In the genomic region with DNA sequence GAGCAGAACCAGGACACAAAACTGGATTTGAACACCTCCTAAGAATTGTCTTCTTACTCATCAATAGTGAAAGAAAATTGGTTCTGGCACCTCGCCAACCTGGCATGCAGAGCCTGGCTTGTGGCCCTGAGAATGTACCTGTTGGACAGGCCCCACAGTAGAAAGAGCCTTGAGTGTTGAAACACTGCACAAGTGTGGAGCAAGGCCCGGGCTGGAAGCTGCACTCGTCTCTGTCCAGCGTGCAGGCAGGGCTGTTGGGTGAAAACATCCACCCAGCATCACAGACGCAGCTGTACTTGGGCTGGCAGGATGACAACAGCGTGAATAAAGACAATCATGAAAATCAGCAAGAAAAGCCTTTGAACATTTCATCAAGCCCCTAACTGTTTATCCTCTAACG, we compare ENCODE assay signal across 12 cellular contexts. TPM values are rescaled to one million over a fixed set of nuclear protein-coding genes. Genes with fewer than 3 reads are reported as not detected.
DNase-seq lines count a peak whose midpoint lies in the region; ATAC-seq and TF ChIP-seq lines count a peak whose summit lies in the region.
"Had no signal": no experiment of that assay in that cellular context is flagged by ENCODE, and none has a peak within 500 bp of the region (broad histone marks: within the 10 kb centered on the region; RNA-seq: fewer than 3 reads in every experiment).

No MANE protein-coding gene starts in this region.

- H3K36me3 Mint-ChIP-seq in Calu3 (ENCODE audit: insufficient read depth, unreplicated experiment) = peaks cover 16% of the 10 kb centered on the region

- TF ChIP-seq CTCF in Calu3 (IDR thresholded peaks at IDR 0.05; ENCODE audit: unreplicated experiment) (no peak), fibroblast of villous mesenchyme (IDR thresholded peaks at IDR 0.05; ENCODE audit: insufficient read depth, low read depth, low read length) (no peak), psoas muscle (IDR thresholded peaks at IDR 0.05) (no peak), GM13976 (IDR thresholded peaks at IDR 0.05; ENCODE audit: borderline replicate concordance, control extremely low read depth, extremely low read depth, insufficient read depth, missing control alignments) (no peak)

- ATAC-seq in psoas muscle = peak in 1 of 4 donors; percentile 56
- ATAC-seq in HG02763 (IDR thresholded peaks at IDR 0.05; ENCODE audit: unreplicated experiment) = no peak
- ATAC-seq in GM21515 (IDR thresholded peaks at IDR 0.05; ENCODE audit: unreplicated experiment) = no peak
- no peak for ATAC-seq in GM18502 (IDR thresholded peaks at IDR 0.05; ENCODE audit: poor library complexity, unreplicated experiment)
- ATAC-seq: esophagus mucosa; stimulated activated naive CD8-positive, alpha-beta T cell treated with anti-CD3 and anti-CD28 coated beads, Interleukin-15, Interleukin-2, amounts not matched to agents 100 U/mL and 50 U/mL, for 24 hours had no signal

- H3K27me3 ChIP-seq in psoas muscle (ENCODE audit: insufficient read depth in 3 of 3, low read length in 2 of 3) = no peaks in the 10 kb centered on the region

- no peaks in the 10 kb centered on the region for H3K9me3 ChIP-seq in psoas muscle

- intact Hi-C loops in Calu3 (cut with micrococcal nuclease; ENCODE audit: unreplicated experiment) = no loop called here
- intact Hi-C loops in psoas muscle (cut with DNase I) = no loop called here

- in situ Hi-C loops in GM13976 (cut with MboI; ENCODE audit: low sequenced_read_pairs, unreplicated experiment) = no loop called here

- H3K27me3 Mint-ChIP-seq in Calu3 (ENCODE audit: unreplicated experiment) = no peaks in the 10 kb centered on the region

- H3K4me3 Mint-ChIP-seq in Calu3 (ENCODE audit: low read depth, unreplicated experiment) = no peak overlapping the region

- no peaks in the 10 kb centered on the region for H3K36me3 ChIP-seq in psoas muscle (ENCODE audit: insufficient read depth in 1 of 2, low read depth in 1 of 2)

- no peak overlapping the region for H3K27ac ChIP-seq in psoas muscle

- H3K27ac Mint-ChIP-seq in Calu3 (ENCODE audit: unreplicated experiment) = no peak overlapping the region

- no peaks in the 10 kb centered on the region for H3K9me3 Mint-ChIP-seq in Calu3 (ENCODE audit: low read depth, unreplicated experiment)

- peaks cover 41% of the 10 kb centered on the region for H3K4me1 Mint-ChIP-seq in Calu3 (ENCODE audit: low read depth, unreplicated experiment)

- CTCF ChIA-PET in Calu3 (lab: Charles Lee) = interaction anchor here (0.6 kb wide), 1 partner anchor 39 kb away, joined by 3 read pairs; no protein-coding TSS in a partner anchor

- BruUV-seq in Calu3 (replicated peaks; lab: Mats Ljungman, UMichigan) = no TSS peak

- no peaks in the 10 kb centered on the region for H3K4me1 ChIP-seq in psoas muscle

- H3K4me3 ChIP-seq in fibroblast of villous mesenchyme (ENCODE audit: low read depth, low read length) (no peak overlapping the region), psoas muscle (no peak overlapping the region)

- DNase-seq in Calu3 = peak; percentile 14
- peak; percentile 77 for DNase-seq in fibroblast of villous mesenchyme (ENCODE audit: low read depth)
- DNase-seq in psoas muscle = peak; percentile 55 to 80
- DNase-seq in GM13976 (ENCODE audit: low spot score) = no peak
- DNase-seq: Kasumi-1; stimulated activated CD4-positive, alpha-beta T cell treated with anti-CD3 and anti-CD28 coated beads, Interleukin-2, amount 100 ng/mL, for 48 hours; stimulated activated naive CD8-positive, alpha-beta T cell treated with anti-CD3 and anti-CD28 coated beads, Interleukin-15, Interleukin-2, amounts not matched to agents 100 U/mL and 50 U/mL, for 24 hours had no signal

- 27 to 48% (median 27%) methylated on average over 7 of the region's 7 CpGs for WGBS in psoas muscle, 3 donors

TF ChIP-seq in PFSK-1, 5 proteins besides CTCF, POLR2A, EP300 and RAD21:
- no peak for TF ChIP-seq POLR2AphosphoS5 (IDR thresholded peaks at IDR 0.05; ENCODE audit: low read depth, low read length)
- TF ChIP-seq, protein P1, sequence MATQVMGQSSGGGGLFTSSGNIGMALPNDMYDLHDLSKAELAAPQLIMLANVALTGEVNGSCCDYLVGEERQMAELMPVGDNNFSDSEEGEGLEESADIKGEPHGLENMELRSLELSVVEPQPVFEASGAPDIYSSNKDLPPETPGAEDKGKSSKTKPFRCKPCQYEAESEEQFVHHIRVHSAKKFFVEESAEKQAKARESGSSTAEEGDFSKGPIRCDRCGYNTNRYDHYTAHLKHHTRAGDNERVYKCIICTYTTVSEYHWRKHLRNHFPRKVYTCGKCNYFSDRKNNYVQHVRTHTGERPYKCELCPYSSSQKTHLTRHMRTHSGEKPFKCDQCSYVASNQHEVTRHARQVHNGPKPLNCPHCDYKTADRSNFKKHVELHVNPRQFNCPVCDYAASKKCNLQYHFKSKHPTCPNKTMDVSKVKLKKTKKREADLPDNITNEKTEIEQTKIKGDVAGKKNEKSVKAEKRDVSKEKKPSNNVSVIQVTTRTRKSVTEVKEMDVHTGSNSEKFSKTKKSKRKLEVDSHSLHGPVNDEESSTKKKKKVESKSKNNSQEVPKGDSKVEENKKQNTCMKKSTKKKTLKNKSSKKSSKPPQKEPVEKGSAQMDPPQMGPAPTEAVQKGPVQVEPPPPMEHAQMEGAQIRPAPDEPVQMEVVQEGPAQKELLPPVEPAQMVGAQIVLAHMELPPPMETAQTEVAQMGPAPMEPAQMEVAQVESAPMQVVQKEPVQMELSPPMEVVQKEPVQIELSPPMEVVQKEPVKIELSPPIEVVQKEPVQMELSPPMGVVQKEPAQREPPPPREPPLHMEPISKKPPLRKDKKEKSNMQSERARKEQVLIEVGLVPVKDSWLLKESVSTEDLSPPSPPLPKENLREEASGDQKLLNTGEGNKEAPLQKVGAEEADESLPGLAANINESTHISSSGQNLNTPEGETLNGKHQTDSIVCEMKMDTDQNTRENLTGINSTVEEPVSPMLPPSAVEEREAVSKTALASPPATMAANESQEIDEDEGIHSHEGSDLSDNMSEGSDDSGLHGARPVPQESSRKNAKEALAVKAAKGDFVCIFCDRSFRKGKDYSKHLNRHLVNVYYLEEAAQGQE (IDR thresholded peaks at IDR 0.05; ENCODE audit: insufficient read depth in 1 of 2, low read depth in 2 of 2, low read length in 2 of 2) = peak; percentile 71 to 80
- TF ChIP-seq SIN3A (IDR thresholded peaks at IDR 0.05; ENCODE audit: borderline replicate concordance, insufficient read depth, low read length) = no peak

RNA-seq across cellular contexts. Expression of a gene that starts 15.7 kb away (rescaled TPM):
- total RNA-seq in Calu3 (2022) (0.27 and 0.92 TPM in 2 replicates), fibroblast of villous mesenchyme (0.64 and 0.86 TPM in 2 replicates), psoas muscle (1 to 10 TPM in 1 of 4 donors, under 1 TPM in 3; 0.17 to 1.1 (median 0.45) TPM)
- 0.68 TPM for polyA plus RNA-seq in PFSK-1 (2012; ENCODE audit: insufficient read length, low read depth)
- under 1 TPM; 0.07 to 0.36 (median 0.12) TPM for polyA plus RNA-seq in psoas muscle
